Comparison of ENCODE assay signal across 23 cellular contexts in the genomic region with DNA sequence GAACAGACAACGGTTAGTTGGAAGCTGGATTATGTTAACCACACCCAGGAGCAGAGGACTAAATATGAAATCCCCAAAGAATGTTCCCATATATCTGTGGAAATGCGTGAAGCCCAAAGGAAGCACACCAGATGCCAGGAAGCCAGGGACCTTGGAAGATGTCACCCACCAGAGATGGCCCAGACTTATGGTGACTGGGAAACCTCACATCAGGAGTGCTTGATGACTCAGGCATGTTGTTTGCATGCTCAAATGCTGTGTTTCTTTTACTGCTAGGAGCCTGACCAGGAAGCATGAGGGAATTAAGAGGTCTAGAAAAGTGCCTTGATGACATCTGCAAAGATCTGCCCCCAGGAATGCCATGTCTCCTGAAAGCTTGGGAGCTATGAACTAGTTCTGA.
DNase-seq lines count a peak whose midpoint lies in the region; ATAC-seq lines count a peak whose summit lies in the region.
"Had no signal": no experiment of that assay in that cellular context is flagged by ENCODE, and none has a peak within 500 bp of the region (broad histone marks: within the 10 kb centered on the region; RNA-seq: fewer than 3 reads in every experiment).

No MANE protein-coding gene starts in this region.

- no peak for ATAC-seq in HG03025 (IDR thresholded peaks at IDR 0.05; ENCODE audit: low FRiP score, unreplicated experiment)
- no peak for ATAC-seq in activated CD8-positive, alpha-beta T cell treated with anti-CD3 and anti-CD28 coated beads, Interleukin-2, amount 10 ng/mL, durations not matched to agents 7 days and 5 days
- ATAC-seq: GM12878 had no signal

- POLR2A ChIA-PET in activated CD8-positive, alpha-beta T cell treated with anti-CD3 and anti-CD28 coated beads, Interleukin-2, amount 10 ng/mL, durations not matched to agents 7 days and 5 days (lab: Charles Lee): no interaction called here

- H3K4me3 Mint-ChIP-seq in activated naive CD4-positive, alpha-beta T cell treated with anti-CD3 and anti-CD28 coated beads, Interleukin-2, amount 50 U/mL, for 24 hours: no peak overlapping the region
- no peak overlapping the region for H3K4me3 Mint-ChIP-seq in activated naive CD4-positive, alpha-beta T cell treated with anti-CD3 and anti-CD28 coated beads, Interleukin-2, amount 10 ng/mL, durations not matched to agents 7 days and 5 days
- no peak overlapping the region for H3K4me3 Mint-ChIP-seq in activated CD8-positive, alpha-beta T cell treated with anti-CD3 and anti-CD28 coated beads, Interleukin-2, amount 10 ng/mL, durations not matched to agents 7 days and 5 days
- H3K4me3 Mint-ChIP-seq: activated CD4-positive, alpha-beta memory T cell treated with anti-CD3 and anti-CD28 coated beads, Interleukin-2, amount 10 ng/mL, durations not matched to agents 7 days and 5 days had no signal

- H3K27ac Mint-ChIP-seq in activated naive CD4-positive, alpha-beta T cell treated with anti-CD3 and anti-CD28 coated beads, Interleukin-2, amount 50 U/mL, for 24 hours: peak overlapping the region; percentile 8
- no peak overlapping the region for H3K27ac Mint-ChIP-seq in activated naive CD4-positive, alpha-beta T cell treated with anti-CD3 and anti-CD28 coated beads, Interleukin-2, amount 10 ng/mL, durations not matched to agents 7 days and 5 days
- H3K27ac Mint-ChIP-seq in activated CD8-positive, alpha-beta T cell treated with anti-CD3 and anti-CD28 coated beads, Interleukin-2, amount 10 ng/mL, durations not matched to agents 7 days and 5 days: no peak overlapping the region
- H3K27ac Mint-ChIP-seq: activated CD4-positive, alpha-beta memory T cell treated with anti-CD3 and anti-CD28 coated beads, Interleukin-2, amount 10 ng/mL, durations not matched to agents 7 days and 5 days had no signal

- peaks cover 23% of the 10 kb centered on the region for H3K36me3 Mint-ChIP-seq in activated naive CD4-positive, alpha-beta T cell treated with anti-CD3 and anti-CD28 coated beads, Interleukin-2, amount 50 U/mL, for 24 hours
- H3K36me3 Mint-ChIP-seq in activated naive CD4-positive, alpha-beta T cell treated with anti-CD3 and anti-CD28 coated beads, Interleukin-2, amount 10 ng/mL, durations not matched to agents 7 days and 5 days: peaks cover 42% of the 10 kb centered on the region
- peaks cover 21% of the 10 kb centered on the region for H3K36me3 Mint-ChIP-seq in activated CD8-positive, alpha-beta T cell treated with anti-CD3 and anti-CD28 coated beads, Interleukin-2, amount 10 ng/mL, durations not matched to agents 7 days and 5 days (ENCODE audit: low read depth)

- no peaks in the 10 kb centered on the region for H3K4me1 Mint-ChIP-seq in activated naive CD4-positive, alpha-beta T cell treated with anti-CD3 and anti-CD28 coated beads, Interleukin-2, amount 50 U/mL, for 24 hours
- peaks cover 7% of the 10 kb centered on the region for H3K4me1 Mint-ChIP-seq in activated naive CD4-positive, alpha-beta T cell treated with anti-CD3 and anti-CD28 coated beads, Interleukin-2, amount 10 ng/mL, durations not matched to agents 7 days and 5 days
- H3K4me1 Mint-ChIP-seq in activated CD8-positive, alpha-beta T cell treated with anti-CD3 and anti-CD28 coated beads, Interleukin-2, amount 10 ng/mL, durations not matched to agents 7 days and 5 days (ENCODE audit: low read depth): peaks cover 2% of the 10 kb centered on the region

- CTCF ChIA-PET in activated naive CD4-positive, alpha-beta T cell treated with anti-CD3 and anti-CD28 coated beads, Interleukin-2, amount 10 ng/mL, durations not matched to agents 7 days and 5 days (lab: Charles Lee): no interaction called here
- CTCF ChIA-PET in activated CD8-positive, alpha-beta T cell treated with anti-CD3 and anti-CD28 coated beads, Interleukin-2, amount 10 ng/mL, durations not matched to agents 7 days and 5 days (lab: Charles Lee): no interaction called here

- H3K27me3 Mint-ChIP-seq in activated naive CD4-positive, alpha-beta T cell treated with anti-CD3 and anti-CD28 coated beads, Interleukin-2, amount 50 U/mL, for 24 hours: no peaks in the 10 kb centered on the region
- no peaks in the 10 kb centered on the region for H3K27me3 Mint-ChIP-seq in activated naive CD4-positive, alpha-beta T cell treated with anti-CD3 and anti-CD28 coated beads, Interleukin-2, amount 10 ng/mL, durations not matched to agents 7 days and 5 days
- H3K27me3 Mint-ChIP-seq in activated CD8-positive, alpha-beta T cell treated with anti-CD3 and anti-CD28 coated beads, Interleukin-2, amount 10 ng/mL, durations not matched to agents 7 days and 5 days (ENCODE audit: low read depth): no peaks in the 10 kb centered on the region
- H3K27me3 Mint-ChIP-seq: activated CD4-positive, alpha-beta memory T cell treated with anti-CD3 and anti-CD28 coated beads, Interleukin-2, amount 10 ng/mL, durations not matched to agents 7 days and 5 days had no signal

- no peak for DNase-seq in activated naive CD4-positive, alpha-beta T cell treated with anti-CD3 and anti-CD28 coated beads, Interleukin-2, amount 10 ng/mL, durations not matched to agents 7 days and 5 days
- DNase-seq in amniotic epithelial cell (ENCODE audit: low read depth): peak; percentile 30
- DNase-seq in hepatic stellate cell (ENCODE audit: low spot score): peak; percentile 35
- no peak for DNase-seq in activated CD8-positive, alpha-beta T cell treated with anti-CD3 and anti-CD28 coated beads, Interleukin-2, amount 10 ng/mL, durations not matched to agents 7 days and 5 days
- no peak for DNase-seq in NCI-H82 (lab: John Stamatoyannopoulos, UW)
- DNase-seq in effector CD4-positive, alpha-beta T cell: no peak
- DNase-seq: activated CD4-positive, alpha-beta memory T cell treated with anti-CD3 and anti-CD28 coated beads, Interleukin-2, amount 10 ng/mL, durations not matched to agents 7 days and 5 days; activated CD4-positive, CD25-positive, alpha-beta regulatory T cell; activated naive CD4-positive, alpha-beta T cell; aorta; esophagus squamous epithelium; GOT3; islet precursor cell; NCI-H1105 treated with DMSO at 0.1 percent for 48 hours; NCI-H2081; occipital lobe; Peyer's patch; stimulated activated CD4-positive, alpha-beta T cell treated with anti-CD3 and anti-CD28 coated beads, Interleukin-15, amount 100 ng/mL, for 24 hours; T1000; uterus had no signal

- H3K9me3 Mint-ChIP-seq in activated naive CD4-positive, alpha-beta T cell treated with anti-CD3 and anti-CD28 coated beads, Interleukin-2, amount 50 U/mL, for 24 hours: no peaks in the 10 kb centered on the region
- H3K9me3 Mint-ChIP-seq in activated naive CD4-positive, alpha-beta T cell treated with anti-CD3 and anti-CD28 coated beads, Interleukin-2, amount 10 ng/mL, durations not matched to agents 7 days and 5 days: no peaks in the 10 kb centered on the region
- H3K9me3 Mint-ChIP-seq in activated CD8-positive, alpha-beta T cell treated with anti-CD3 and anti-CD28 coated beads, Interleukin-2, amount 10 ng/mL, durations not matched to agents 7 days and 5 days (ENCODE audit: insufficient read depth): no peaks in the 10 kb centered on the region
- H3K9me3 Mint-ChIP-seq: activated CD4-positive, alpha-beta memory T cell treated with anti-CD3 and anti-CD28 coated beads, Interleukin-2, amount 10 ng/mL, durations not matched to agents 7 days and 5 days had no signal

Comparison
In these comparisons a context has a peak if more than half of its experiments do, and no peak if none do; other contexts are left out.
1. DNase-seq: peak in amniotic epithelial cell (single experiment) and hepatic stellate cell (single experiment); none in activated naive CD4-positive, alpha-beta T cell treated with anti-CD3 and anti-CD28 coated beads, Interleukin-2, amount 10 ng/mL, durations not matched to agents 7 days and 5 days (single experiment), activated CD8-positive, alpha-beta T cell treated with anti-CD3 and anti-CD28 coated beads, Interleukin-2, amount 10 ng/mL, durations not matched to agents 7 days and 5 days (single experiment), NCI-H82 (single experiment) and effector CD4-positive, alpha-beta T cell (single experiment).